Comparison of ENCODE assay signal across 20 cellular contexts in genomic region chr17:73533801-73534574, GRCh38.
A peak's percentile ranks its signal among the peaks of the same experiment; 100 is the strongest.
DNase-seq lines count a peak whose midpoint lies in the region; ATAC-seq and TF ChIP-seq lines count a peak whose summit lies in the region.
"Had no signal": no experiment of that assay in that cellular context is flagged by ENCODE, and none has a peak within 500 bp of the region (broad histone marks: within the 10 kb centered on the region; RNA-seq: fewer than 3 reads in every experiment).

No MANE protein-coding gene starts in this region.

- H4K8ac ChIP-seq in mesenchymal stem cell (ENCODE audit: low read length), result no peak overlapping the region

- H3K4ac ChIP-seq in mesenchymal stem cell (ENCODE audit: low read depth in 1 of 2, low read length in 2 of 2), result no peak overlapping the region

- no peaks in the 10 kb centered on the region for H3K27me3 ChIP-seq in ovary
- peaks cover 15 to 46% of the 10 kb centered on the region in 2 experiments for H3K27me3 ChIP-seq in mesenchymal stem cell (ENCODE audit: control insufficient read depth in 1 of 2, insufficient read depth in 1 of 2, low read length in 2 of 2)
- H3K27me3 ChIP-seq: Peyer's patch, spleen had no signal

- WGBS in ovary, 3 donors, result 34 to 45% (median 39%) methylated on average over 13 of the region's 13 CpGs
- WGBS in mesenchymal stem cell, result 26% methylated on average over 13 of the region's 13 CpGs

- H3K4me3 ChIP-seq in ovary (no peak overlapping the region), mesenchymal stem cell (ENCODE audit: insufficient read depth in 1 of 2, low read depth in 1 of 2, low read length in 2 of 2) (no peak overlapping the region)
- H3K4me3 ChIP-seq: HAP-1, lower lobe of right lung, Peyer's patch, spleen had no signal

- TF ChIP-seq EP300 in ovary (IDR thresholded peaks at IDR 0.05), result no peak

- peak; percentile 57 for DNase-seq in Right ventricle myocardium inferior (ENCODE audit: missing footprints)
- DNase-seq in left ventricle myocardium superior, result no peak
- DNase-seq in NCI-H82 (lab: John Stamatoyannopoulos, UW), result peak; percentile 96
- DNase-seq in left kidney (ENCODE audit: low read depth, low spot score), result peak; percentile 53
- no peak for DNase-seq in ovary
- DNase-seq in mesenchymal stem cell, result no peak
- DNase-seq in HPDE6-E6E7 (ENCODE audit: extremely low spot score), result no peak
- DNase-seq in activated CD4-positive, alpha-beta T cell treated with anti-CD3 and anti-CD28 coated beads for 1 hour, result no peak
- DNase-seq: ACHN; activated CD4-positive, alpha-beta T cell treated with anti-CD3 and anti-CD28 coated beads, Interleukin-2, amount 50 U/mL, for 1 hour; CD4-positive, CD25-positive, alpha-beta regulatory T cell; effector memory CD4-positive, alpha-beta T cell; lower lobe of right lung; Peyer's patch; spleen; stimulated activated CD4-positive, alpha-beta T cell treated with anti-CD3 and anti-CD28 coated beads, Interleukin-4, amount 100 ng/mL, for 24 hours; trophoblast cell had no signal

- no peak for TF ChIP-seq CTCF in ovary (IDR thresholded peaks at IDR 0.05)

- H2AFZ ChIP-seq in mesenchymal stem cell (ENCODE audit: low read depth, low read length), result no peak overlapping the region

- ATAC-seq in Right ventricle myocardium inferior (no peak), left ventricle myocardium superior (no peak)
- ATAC-seq: activated T-helper 17 cell treated with anti-CD3 and anti-CD28 coated beads, Interleukin-2, amount 50 U/mL, for 72 hours; esophagus mucosa; lower lobe of right lung had no signal

- no peak overlapping the region for H2BK15ac ChIP-seq in mesenchymal stem cell (ENCODE audit: low read depth, poor library complexity, severe bottlenecking)

- H2AK5ac ChIP-seq in mesenchymal stem cell (ENCODE audit: low read length, severe bottlenecking), result no peak overlapping the region

- H2BK120ac ChIP-seq in mesenchymal stem cell (ENCODE audit: low read depth, low read length), result no peak overlapping the region

- H3K14ac ChIP-seq in mesenchymal stem cell (ENCODE audit: low read length in 2 of 2), result no peak overlapping the region

- no peak for TF ChIP-seq POLR2A in ovary (IDR thresholded peaks at IDR 0.05)

- no peaks in the 10 kb centered on the region for H3K79me1 ChIP-seq in mesenchymal stem cell (replicated peaks; ENCODE audit: low read length, poor library complexity, severe bottlenecking)

- H3K4me2 ChIP-seq in mesenchymal stem cell (ENCODE audit: low read length, poor library complexity, severe bottlenecking), result no peak overlapping the region

- H3K9me3 ChIP-seq in ovary, result no peaks in the 10 kb centered on the region
- H3K9me3 ChIP-seq in mesenchymal stem cell (ENCODE audit: control insufficient read depth, low read length), result no peaks in the 10 kb centered on the region
- H3K9me3 ChIP-seq: HAP-1, lower lobe of right lung, Peyer's patch, spleen had no signal

- H3K36me3 ChIP-seq in ovary, result no peaks in the 10 kb centered on the region
- H3K36me3 ChIP-seq in mesenchymal stem cell (ENCODE audit: control insufficient read depth in 1 of 2, insufficient read depth in 2 of 2, low read depth in 1 of 2, low read length in 2 of 2), result no peaks in the 10 kb centered on the region
- H3K36me3 ChIP-seq: HAP-1, lower lobe of right lung, Peyer's patch, spleen had no signal

- H3K9ac ChIP-seq in mesenchymal stem cell (ENCODE audit: low read length), result no peak overlapping the region

- H3K18ac ChIP-seq in mesenchymal stem cell (ENCODE audit: low read depth in 1 of 2, low read length in 2 of 2), result no peak overlapping the region

- no peak overlapping the region for H3K27ac ChIP-seq in ovary
- no peak overlapping the region for H3K27ac ChIP-seq in mesenchymal stem cell (ENCODE audit: low read length, poor library complexity, severe bottlenecking)
- H3K27ac ChIP-seq: lower lobe of right lung, Peyer's patch had no signal

- no peak overlapping the region for H2BK12ac ChIP-seq in mesenchymal stem cell (ENCODE audit: low read length in 2 of 2)

- intact Hi-C loops in Right ventricle myocardium inferior (cut with DNase I), result loop anchor here (1.0 to 2.0 kb wide), 2 partner anchors 53 to 105 kb away; no protein-coding TSS in a partner anchor
- intact Hi-C loops in left ventricle myocardium superior (cut with micrococcal nuclease), result no loop called here
- intact Hi-C loops in ovary (cut with DNase I), result no loop called here

- H2BK5ac ChIP-seq in mesenchymal stem cell (ENCODE audit: low read depth, low read length, poor library complexity, severe bottlenecking), result no peak overlapping the region

- no peak overlapping the region for H3K23ac ChIP-seq in mesenchymal stem cell (ENCODE audit: low read length in 2 of 2)

- no peak overlapping the region for H4K91ac ChIP-seq in mesenchymal stem cell (ENCODE audit: low read length)

- H3K4me1 ChIP-seq in ovary (ENCODE audit: insufficient read depth), result no peaks in the 10 kb centered on the region
- no peaks in the 10 kb centered on the region for H3K4me1 ChIP-seq in mesenchymal stem cell (ENCODE audit: control insufficient read depth, insufficient read depth, low read depth, low read length)
- H3K4me1 ChIP-seq: HAP-1, lower lobe of right lung, Peyer's patch had no signal

Comparison
In these comparisons a context has a peak if more than half of its experiments do, and no peak if none do; other contexts are left out.
1. DNase-seq: peak in Right ventricle myocardium inferior (single experiment), NCI-H82 (single experiment) and left kidney (single experiment); none in left ventricle myocardium superior (single experiment), ovary (0 of 5), mesenchymal stem cell (single experiment), HPDE6-E6E7 (single experiment) and activated CD4-positive, alpha-beta T cell treated with anti-CD3 and anti-CD28 coated beads for 1 hour (single experiment).